Comparison of ENCODE assay signal across 27 cellular contexts in the genomic region with DNA sequence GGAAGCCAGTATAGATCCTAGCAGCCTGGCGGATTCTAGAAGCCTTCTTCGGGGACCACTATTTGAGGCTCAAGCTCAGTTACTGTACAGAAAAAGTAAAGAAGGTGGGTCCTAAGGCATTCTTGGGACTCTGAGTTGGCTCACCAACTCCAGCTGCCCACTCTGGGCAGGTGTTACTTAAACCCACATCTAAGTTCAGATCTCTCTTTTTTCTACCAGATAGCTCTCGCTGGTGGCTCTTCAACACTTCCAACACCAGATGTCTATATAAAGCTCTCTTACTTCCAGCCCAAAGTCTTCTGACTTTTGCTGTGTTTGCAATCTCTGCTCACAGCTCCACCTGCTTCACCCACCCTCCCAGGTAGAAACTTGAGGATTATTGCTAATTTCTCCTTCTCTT.
"Had no signal": no experiment of that assay in that cellular context is flagged by ENCODE, and none has a peak within 500 bp of the region (broad histone marks: within the 10 kb centered on the region; RNA-seq: fewer than 3 reads in every experiment).

No MANE protein-coding gene starts in this region.

- H3K4me1 ChIP-seq: body of pancreas, breast epithelium, SJCRH30 had no signal

- H3K36me3 ChIP-seq: adrenal gland, breast epithelium, MG63, SJCRH30 had no signal

- DNase-seq: activated CD4-positive, alpha-beta T cell treated with anti-CD3 and anti-CD28 coated beads for 36 hours; activated CD4-positive, alpha-beta T cell treated with anti-CD3 and anti-CD28 coated beads, Interleukin-2, amount 10 ng/mL, durations not matched to agents 7 days and 5 days; activated CD4-positive, alpha-beta T cell treated with anti-CD3 and anti-CD28 coated beads, Interleukin-2, amount 50 U/mL, for 48 hours; activated CD8-positive, alpha-beta T cell treated with anti-CD3 and anti-CD28 coated beads, Interleukin-2, amount 10 ng/mL, durations not matched to agents 7 days and 5 days; activated gamma-delta T cell; activated naive CD4-positive, alpha-beta T cell treated with Interleukin-2 at 50 U/mL for 16 hours; activated naive CD8-positive, alpha-beta T cell treated with anti-CD3 and anti-CD28 coated beads, Interleukin-2, amount 10 ng/mL, durations not matched to agents 7 days and 5 days; activated T-cell treated with anti-CD3 and anti-CD28 coated beads, Interleukin-2, amount 50 U/mL, for 24 hours; adrenal gland; body of pancreas; Kasumi-1; MG63; NCI-H1048; NCI-H1436 treated with DMSO at 0.1 percent for 48 hours; NCI-H1694 treated with DMSO at 0.1 percent for 48 hours; NCI-H2029; NCI-H345; NCI-H524 treated with DMSO at 0.1 percent for 48 hours; SHP77; SJCRH30 had no signal

- H3K9me3 Mint-ChIP-seq: activated T-cell treated with anti-CD3 and anti-CD28 coated beads, Interleukin-2, amount 50 U/mL, for 24 hours; activated T-helper 2 cell treated with anti-CD3 and anti-CD28 coated beads, Interferon-gamma antibody, Interleukin-2, Interleukin-4, amounts not matched to agents 10 μg/mL and 5 μg/mL and 100 μg/mL, durations not matched to agents 14 hours and 24 hours and 36 hours had no signal

- H3K4me3 ChIP-seq: adrenal gland, body of pancreas, breast epithelium, MG63, SJCRH30, SK-N-MC had no signal

- H3K27me3 Mint-ChIP-seq: activated T-cell treated with anti-CD3 and anti-CD28 coated beads, Interleukin-2, amount 50 U/mL, for 24 hours had no signal

- H3K4me1 Mint-ChIP-seq: activated CD4-positive, alpha-beta T cell treated with anti-CD3 and anti-CD28 coated beads for 36 hours; activated CD4-positive, alpha-beta T cell treated with anti-CD3 and anti-CD28 coated beads, Interleukin-2, amount 10 ng/mL, durations not matched to agents 7 days and 5 days; activated naive CD4-positive, alpha-beta T cell treated with anti-CD3 and anti-CD28 coated beads, Interleukin-2, amount 50 U/mL, for 24 hours; activated naive CD8-positive, alpha-beta T cell treated with anti-CD3 and anti-CD28 coated beads, Interleukin-2, amount 10 ng/mL, durations not matched to agents 7 days and 5 days had no signal

- H3K27me3 ChIP-seq: adrenal gland, body of pancreas, breast epithelium, MG63, SJCRH30 had no signal

- H3K27ac ChIP-seq: adrenal gland, body of pancreas, breast epithelium, SJCRH30, SK-N-MC had no signal

- H3K9me3 ChIP-seq: adrenal gland, body of pancreas, breast epithelium, SJCRH30 had no signal

- H3K4me3 Mint-ChIP-seq: activated CD4-positive, alpha-beta T cell treated with anti-CD3 and anti-CD28 coated beads for 36 hours; activated CD4-positive, alpha-beta T cell treated with anti-CD3 and anti-CD28 coated beads, Interleukin-2, amount 10 ng/mL, durations not matched to agents 7 days and 5 days; activated CD8-positive, alpha-beta T cell treated with anti-CD3 and anti-CD28 coated beads, Interleukin-2, amount 10 ng/mL, durations not matched to agents 7 days and 5 days; activated naive CD4-positive, alpha-beta T cell treated with anti-CD3 and anti-CD28 coated beads, Interleukin-2, amount 50 U/mL, for 24 hours; activated naive CD8-positive, alpha-beta T cell treated with anti-CD3 and anti-CD28 coated beads, Interleukin-2, amount 10 ng/mL, durations not matched to agents 7 days and 5 days; activated T-cell treated with anti-CD3 and anti-CD28 coated beads, Interleukin-2, amount 50 U/mL, for 24 hours; WTC11 had no signal

- H3K36me3 Mint-ChIP-seq: activated naive CD4-positive, alpha-beta T cell treated with anti-CD3 and anti-CD28 coated beads, Interleukin-2, amount 50 U/mL, for 24 hours had no signal

- ATAC-seq: activated CD4-positive, alpha-beta T cell treated with anti-CD3 and anti-CD28 coated beads for 36 hours; activated CD4-positive, CD25-positive, alpha-beta regulatory T cell treated with anti-CD3 and anti-CD28 coated beads, Interleukin-2, amount 50 U/mL, for 24 hours; activated CD8-positive, alpha-beta T cell treated with anti-CD3 and anti-CD28 coated beads, Interleukin-2, amount 10 ng/mL, durations not matched to agents 7 days and 5 days; body of pancreas; Panc1; WTC11 had no signal

- H3K27ac Mint-ChIP-seq: activated CD4-positive, alpha-beta T cell treated with anti-CD3 and anti-CD28 coated beads for 36 hours; activated CD4-positive, alpha-beta T cell treated with anti-CD3 and anti-CD28 coated beads, Interleukin-2, amount 10 ng/mL, durations not matched to agents 7 days and 5 days; activated CD8-positive, alpha-beta T cell treated with anti-CD3 and anti-CD28 coated beads, Interleukin-2, amount 10 ng/mL, durations not matched to agents 7 days and 5 days; activated naive CD4-positive, alpha-beta T cell treated with anti-CD3 and anti-CD28 coated beads, Interleukin-2, amount 50 U/mL, for 24 hours; activated naive CD8-positive, alpha-beta T cell treated with anti-CD3 and anti-CD28 coated beads, Interleukin-2, amount 10 ng/mL, durations not matched to agents 7 days and 5 days; activated T-cell treated with anti-CD3 and anti-CD28 coated beads, Interleukin-2, amount 50 U/mL, for 24 hours; activated T-helper 2 cell treated with anti-CD3 and anti-CD28 coated beads, Interferon-gamma antibody, Interleukin-2, Interleukin-4, amounts not matched to agents 10 μg/mL and 5 μg/mL and 100 μg/mL, durations not matched to agents 14 hours and 24 hours and 36 hours; WTC11 had no signal
